Comparison of ENCODE assay signal across 10 cellular contexts in genomic region chr20:3137492-3137891, GRCh38. TPM values are rescaled to one million over a fixed set of nuclear protein-coding genes. Genes with fewer than 3 reads are reported as not detected.
"Had no signal": no experiment of that assay in that cellular context is flagged by ENCODE, and none has a peak within 500 bp of the region (broad histone marks: within the 10 kb centered on the region; RNA-seq: fewer than 3 reads in every experiment).

No MANE protein-coding gene starts in this region.

- H2AFZ ChIP-seq: GM23248 had no signal

- H3K4me3 Mint-ChIP-seq: HFFc6 had no signal

- DNase-seq: GM23248, GOT3, H7, HFFc6, IMR-90 had no signal

- FAIRE-seq: HTR-8/SVneo, K562 had no signal

- H3K27ac Mint-ChIP-seq: HFFc6 had no signal

- H3K4me3 ChIP-seq: GM23248, HAP-1, K562 had no signal

- H3K9ac ChIP-seq: GM23248 had no signal

- H3K36me3 ChIP-seq: HAP-1 had no signal

- H3K27ac ChIP-seq: GM23248 had no signal

- H3K4me1 ChIP-seq: HAP-1 had no signal

- H3K9me3 ChIP-seq: HAP-1 had no signal

- H3K9me3 Mint-ChIP-seq: HFFc6 had no signal

RNA-seq across cellular contexts. Expression of gene AVP, which starts 53.0 kb away (rescaled TPM):
- total RNA-seq: GM23248, H4, H7, HFFc6, HT-29, IMR-90, K562 had no signal
- polyA plus RNA-seq: GM23248, IMR-90, K562 had no signal
